ENCODE assay signal across 26 cellular contexts in the genomic region with DNA sequence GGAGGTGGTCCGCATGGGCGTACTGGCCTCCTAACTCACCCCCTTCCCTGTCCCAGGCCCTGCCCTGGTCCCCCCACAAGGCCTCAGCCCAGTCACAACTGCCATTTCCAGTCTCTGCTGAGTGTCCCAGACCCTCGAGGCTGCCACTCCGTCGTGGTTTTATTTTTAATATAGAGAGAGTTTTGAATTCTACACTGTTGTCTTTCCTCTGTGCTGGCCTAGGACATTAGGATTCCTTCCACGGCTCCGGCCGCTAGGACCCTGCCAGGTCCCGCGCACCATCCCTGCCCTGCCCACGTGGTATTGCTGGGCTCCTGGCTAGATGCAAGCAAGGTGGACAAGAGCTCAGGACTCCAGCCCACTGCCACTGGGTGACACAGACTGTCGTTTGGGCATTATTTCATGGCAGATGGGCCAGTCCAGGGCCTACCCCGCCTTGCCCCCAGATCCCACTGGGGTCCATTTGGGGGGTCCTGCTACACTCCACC.
"Had no signal": no experiment of that assay in that cellular context is flagged by ENCODE, and none has a peak within 500 bp of the region (broad histone marks: within the 10 kb centered on the region; RNA-seq: fewer than 3 reads in every experiment).

No MANE protein-coding gene starts in this region.

- H3K9me3 Mint-ChIP-seq: activated CD4-positive, alpha-beta memory T cell treated with anti-CD3 and anti-CD28 coated beads for 36 hours; activated naive CD8-positive, alpha-beta T cell treated with anti-CD3 and anti-CD28 coated beads for 36 hours; activated T-cell treated with anti-CD3 and anti-CD28 coated beads, Interleukin-2, amount 50 U/mL, for 4 hours; immature natural killer cell; naive B cell; neural crest cell; T-helper 2 cell treated with Interferon-gamma antibody and Interleukin-4, amounts not matched to agents 5 μg/mL and 100 μg/mL, for 36 hours; WTC11 had no signal

- H3K9ac ChIP-seq: SK-N-SH had no signal

- FAIRE-seq: endometrium, TTC549, urothelium cell line had no signal

- ATAC-seq: activated CD4-positive, alpha-beta T cell treated with anti-CD3 and anti-CD28 coated beads for 36 hours; activated T-cell treated with anti-CD3 and anti-CD28 coated beads, Interleukin-2, amount 50 U/mL, for 4 hours; body of pancreas; heart right ventricle; left ventricle myocardium superior; mucosa of descending colon; right cardiac atrium; WTC11 had no signal

- H3K4me3 ChIP-seq: body of pancreas, colonic mucosa, heart right ventricle, mucosa of descending colon, prostate gland, skin epidermis, tibial artery had no signal

- H3K27ac Mint-ChIP-seq: activated CD4-positive, alpha-beta memory T cell treated with anti-CD3 and anti-CD28 coated beads for 36 hours; activated CD4-positive, alpha-beta T cell treated with anti-CD3 and anti-CD28 coated beads for 36 hours; activated naive CD8-positive, alpha-beta T cell treated with anti-CD3 and anti-CD28 coated beads for 36 hours; immature natural killer cell; T-helper 2 cell treated with Interferon-gamma antibody and Interleukin-4, amounts not matched to agents 5 μg/mL and 100 μg/mL, for 36 hours had no signal

- H3K4me2 ChIP-seq: SK-N-SH had no signal

- H3K4me1 Mint-ChIP-seq: WTC11 had no signal

- H3K4me3 Mint-ChIP-seq: activated CD4-positive, alpha-beta memory T cell treated with anti-CD3 and anti-CD28 coated beads for 36 hours; activated CD4-positive, alpha-beta T cell treated with anti-CD3 and anti-CD28 coated beads for 36 hours; activated naive CD8-positive, alpha-beta T cell treated with anti-CD3 and anti-CD28 coated beads for 36 hours; activated T-cell treated with anti-CD3 and anti-CD28 coated beads, Interleukin-2, amount 50 U/mL, for 4 hours; immature natural killer cell; neural crest cell; T-helper 2 cell treated with Interferon-gamma antibody and Interleukin-4, amounts not matched to agents 5 μg/mL and 100 μg/mL, for 36 hours; WTC11 had no signal

- DNase-seq: activated CD4-positive, alpha-beta memory T cell treated with anti-CD3 and anti-CD28 coated beads for 36 hours; activated CD4-positive, alpha-beta T cell treated with anti-CD3 and anti-CD28 coated beads for 36 hours; activated naive CD8-positive, alpha-beta T cell treated with anti-CD3 and anti-CD28 coated beads for 36 hours; activated T-cell treated with anti-CD3 and anti-CD28 coated beads, Interleukin-2, amount 50 U/mL, for 4 hours; body of pancreas; central memory CD4-positive, alpha-beta T cell; colonic mucosa; heart right ventricle; immature natural killer cell; kidney glomerular epithelial cell; left ventricle myocardium superior; naive B cell; stimulated activated CD4-positive, alpha-beta T cell treated with anti-CD3 and anti-CD28 coated beads, Interleukin-15, amount 100 ng/mL, for 24 hours; stimulated activated CD4-positive, alpha-beta T cell treated with anti-CD3 and anti-CD28 coated beads, Interleukin-2, amount 100 ng/mL, for 48 hours had no signal

- H3K27me3 Mint-ChIP-seq: activated CD4-positive, alpha-beta memory T cell treated with anti-CD3 and anti-CD28 coated beads for 36 hours; activated CD4-positive, alpha-beta T cell treated with anti-CD3 and anti-CD28 coated beads for 36 hours; activated naive CD8-positive, alpha-beta T cell treated with anti-CD3 and anti-CD28 coated beads for 36 hours; naive B cell had no signal

- H3K27ac ChIP-seq: body of pancreas, colonic mucosa, prostate gland, tibial artery had no signal

- H3K4me1 ChIP-seq: colonic mucosa, prostate gland had no signal

- H3K9me3 ChIP-seq: body of pancreas, colonic mucosa, heart right ventricle, mucosa of descending colon, prostate gland, SK-N-SH, tibial artery had no signal

- H3K27me3 ChIP-seq: body of pancreas, colonic mucosa, heart right ventricle, tibial artery had no signal
